Comparison of ENCODE assay signal across 10 cellular contexts in the genomic region with DNA sequence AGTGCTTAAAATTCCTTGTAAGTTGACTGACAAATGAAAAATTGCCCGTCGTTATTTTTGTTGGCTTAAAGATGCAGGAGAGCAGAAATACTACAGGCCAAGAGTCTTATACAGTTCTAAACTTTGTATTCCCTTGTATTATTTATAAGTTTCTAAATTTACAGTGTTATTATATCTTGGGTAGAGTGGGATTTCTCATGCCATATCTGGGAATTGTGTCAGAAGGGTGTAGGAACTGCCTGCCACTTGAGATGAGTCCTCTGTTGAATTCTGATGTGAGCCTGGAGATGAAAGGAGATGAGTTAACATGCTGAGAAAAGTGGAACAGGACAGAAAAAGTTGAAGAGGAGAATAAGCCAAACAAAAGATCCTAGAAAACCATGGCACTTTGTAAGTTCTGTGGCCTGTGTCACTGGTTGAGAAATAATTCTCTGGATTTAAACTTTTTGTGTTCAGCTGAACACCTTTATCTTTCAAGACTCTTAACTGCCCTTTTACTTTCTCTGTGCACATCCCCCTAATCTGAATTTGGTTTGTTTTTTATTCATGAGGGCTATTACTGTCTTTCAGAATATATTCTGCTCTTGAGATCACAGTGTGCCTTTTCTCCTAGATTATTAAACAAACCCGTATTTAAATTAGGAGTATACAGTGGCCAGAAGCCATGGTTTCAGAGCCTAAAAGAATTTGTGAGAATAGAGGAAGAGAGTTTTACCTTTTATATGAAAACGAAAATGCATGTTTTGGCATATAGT. TPM values are rescaled to one million over a fixed set of nuclear protein-coding genes. Genes with fewer than 3 reads are reported as not detected.
DNase-seq lines count a peak whose midpoint lies in the region; ATAC-seq and TF ChIP-seq lines count a peak whose summit lies in the region.
"Had no signal": no experiment of that assay in that cellular context is flagged by ENCODE, and none has a peak within 500 bp of the region (broad histone marks: within the 10 kb centered on the region; RNA-seq: fewer than 3 reads in every experiment).

No MANE protein-coding gene starts in this region.

- DNase-seq in EH (ENCODE audit: low read depth) (peak; percentile 25), NOMO-1 treated with DMSO at 0.1 percent for 48 hours (lab: John Stamatoyannopoulos, UW; ENCODE audit: unreplicated experiment) (peak; percentile 1), esophagus squamous epithelium (lab: John Stamatoyannopoulos, UW) (no peak), psoas muscle (no peak), NCI-H774 (lab: John Stamatoyannopoulos, UW) (no peak), NCI-H2227 treated with DMSO at 0.1 percent for 48 hours (lab: John Stamatoyannopoulos, UW) (no peak), AML-193 (lab: John Stamatoyannopoulos, UW) (no peak)
- DNase-seq: adrenal gland, NCI-H2081 had no signal

- peak overlapping the region; percentile 72 to 94 (median 87) for H3K4me3 ChIP-seq in esophagus squamous epithelium
- H3K4me3 ChIP-seq in psoas muscle = peak overlapping the region; percentile 98

- WGBS in esophagus squamous epithelium, 2 donors = 10 to 11% methylated on average over 4 of the region's 4 CpGs
- WGBS in psoas muscle, 3 donors = 17 to 31% (median 20%) methylated on average over 4 of the region's 4 CpGs

- H3K9me3 ChIP-seq in esophagus squamous epithelium (no peaks in the 10 kb centered on the region), psoas muscle (no peaks in the 10 kb centered on the region)

- peaks cover 0 to 10% (median 0%) of the 10 kb centered on the region in 3 donors for H3K36me3 ChIP-seq in esophagus squamous epithelium
- no peaks in the 10 kb centered on the region for H3K36me3 ChIP-seq in psoas muscle (ENCODE audit: insufficient read depth in 1 of 2, low read depth in 1 of 2)
- H3K36me3 ChIP-seq: adrenal gland had no signal

- no peaks in the 10 kb centered on the region for H3K27me3 Mint-ChIP-seq in activated T-helper 17 cell treated with anti-CD3 and anti-CD28 coated beads, Interleukin-2, amount 50 U/mL, for 72 hours

- peaks cover 29% of the 10 kb centered on the region for H3K36me3 Mint-ChIP-seq in activated T-helper 17 cell treated with anti-CD3 and anti-CD28 coated beads, Interleukin-2, amount 50 U/mL, for 72 hours (ENCODE audit: low read depth)

- no peak overlapping the region for H3K27ac Mint-ChIP-seq in activated T-helper 17 cell treated with anti-CD3 and anti-CD28 coated beads, Interleukin-2, amount 50 U/mL, for 72 hours

- H3K9me3 Mint-ChIP-seq in activated T-helper 17 cell treated with anti-CD3 and anti-CD28 coated beads, Interleukin-2, amount 50 U/mL, for 72 hours = no peaks in the 10 kb centered on the region

- H3K27ac ChIP-seq in esophagus squamous epithelium (peak overlapping the region in 3 of 4 donors; percentile 93 to 96 (median 96)), psoas muscle (peak overlapping the region; percentile 99)

- H3K27me3 ChIP-seq in esophagus squamous epithelium = no peaks in the 10 kb centered on the region
- H3K27me3 ChIP-seq in psoas muscle (ENCODE audit: insufficient read depth in 3 of 3, low read length in 2 of 3) = no peaks in the 10 kb centered on the region
- H3K27me3 ChIP-seq: adrenal gland had no signal

- TF ChIP-seq CTCF in esophagus squamous epithelium (IDR thresholded peaks at IDR 0.05) (no peak), psoas muscle (IDR thresholded peaks at IDR 0.05) (no peak)

- peaks cover 6 to 57% (median 17%) of the 10 kb centered on the region in 3 donors for H3K4me1 ChIP-seq in esophagus squamous epithelium
- H3K4me1 ChIP-seq in psoas muscle = peaks cover 38% of the 10 kb centered on the region

- intact Hi-C loops in esophagus squamous epithelium (cut with DNase I) = no loop called here
- intact Hi-C loops in psoas muscle (cut with DNase I) = loop anchor here (5.0 to 10.0 kb wide), 5 partner anchors 52 to 310 kb away; a partner anchor contains a TSS

- ATAC-seq in psoas muscle = no peak
- no peak for ATAC-seq in activated T-helper 17 cell treated with anti-CD3 and anti-CD28 coated beads, Interleukin-2, amount 50 U/mL, for 72 hours (replicated peaks)

- no peak overlapping the region for H3K4me3 Mint-ChIP-seq in activated T-helper 17 cell treated with anti-CD3 and anti-CD28 coated beads, Interleukin-2, amount 50 U/mL, for 72 hours

- no peak for TF ChIP-seq POLR2A in esophagus squamous epithelium (IDR thresholded peaks at IDR 0.05)

- H3K4me1 Mint-ChIP-seq in activated T-helper 17 cell treated with anti-CD3 and anti-CD28 coated beads, Interleukin-2, amount 50 U/mL, for 72 hours = peaks cover 31% of the 10 kb centered on the region

RNA-seq across cellular contexts. Expression of a gene that starts 1.5 kb away (rescaled TPM):
- 10 to 100 TPM; 18.8 to 32.0 (median 30.4) TPM for total RNA-seq in esophagus squamous epithelium
- total RNA-seq in psoas muscle = 10 to 100 TPM; 18.3 to 20.1 (median 19.6) TPM
- 10 to 100 TPM; 10.9 to 43.3 (median 14.5) TPM for polyA plus RNA-seq in psoas muscle
- total RNA-seq in activated T-helper 17 cell treated with anti-CD3 and anti-CD28 coated beads, Interleukin-2, amount 50 U/mL, for 72 hours = 10 to 100 TPM; 27.1 to 32.6 TPM

Comparison
In these comparisons a context has a peak if more than half of its experiments do, and no peak if none do; other contexts are left out.
1. DNase-seq: peak in EH (single experiment) and NOMO-1 treated with DMSO at 0.1 percent for 48 hours (single experiment); none in esophagus squamous epithelium (single experiment), psoas muscle (0 of 2), NCI-H774 (single experiment), NCI-H2227 treated with DMSO at 0.1 percent for 48 hours (single experiment) and AML-193 (0 of 2).